20 cellular contexts compared by ENCODE assay signal in genomic region chr2:129585760-129586159, GRCh38.
"Had no signal": no experiment of that assay in that cellular context is flagged by ENCODE, and none has a peak within 500 bp of the region (broad histone marks: within the 10 kb centered on the region; RNA-seq: fewer than 3 reads in every experiment).

No MANE protein-coding gene starts in this region.

- ATAC-seq: activated T-cell treated with anti-CD3 and anti-CD28 coated beads, Interleukin-2, amount 50 U/mL, for 4 hours; PC-3 had no signal

- DNase-seq: activated B cell treated with CpG ODN at 0.5 μM for 24 hours; activated CD4-positive, alpha-beta T cell treated with anti-CD3 and anti-CD28 coated beads for 1 hour; activated CD4-positive, alpha-beta T cell treated with anti-CD3 and anti-CD28 coated beads, Interleukin-2, amount 10 ng/mL, durations not matched to agents 24 days and 14 days; activated CD4-positive, alpha-beta T cell treated with anti-CD3 and anti-CD28 coated beads, Interleukin-2, amount 50 U/mL, for 48 hours; activated CD8-positive, alpha-beta memory T cell treated with anti-CD3 and anti-CD28 coated beads for 24 hours; activated gamma-delta T cell; activated naive CD4-positive, alpha-beta T cell treated with anti-CD3 and anti-CD28 coated beads for 36 hours; activated T-cell treated with anti-CD3 and anti-CD28 coated beads, Interleukin-2, amount 50 U/mL, for 4 hours; amygdala; cortex of kidney; MM.1S; NCI-H1105 treated with DMSO at 0.1 percent for 48 hours; NCI-H1436 treated with DMSO at 0.1 percent for 48 hours; NCI-H187; NCI-H2081; NCI-H510A treated with DMSO at 0.1 percent for 48 hours; NCI-H69; PC-3; SHP77 treated with DMSO at 0.1 percent for 48 hours; T-helper 1 cell had no signal
